Comparison of ENCODE assay signal across 8 cellular contexts in genomic region chrY:2841471-2841893, GRCh38. TPM values are rescaled to one million over a fixed set of nuclear protein-coding genes. Genes with fewer than 3 reads are reported as not detected.
DNase-seq lines count a peak whose midpoint lies in the region; ATAC-seq and TF ChIP-seq lines count a peak whose summit lies in the region.

Gene RPS4Y1, plus strand, starts transcription at chrY:2841602. Its CDS starts 23 bp downstream, at chrY:2841625.

- H3K27ac Mint-ChIP-seq in CD4-positive, CD25-positive, alpha-beta regulatory T cell: peak within 1 kb of the TSS in 1 of 3 donors; percentile 95
- peak within 1 kb of the TSS in 5 of 10 donors; percentile 87 to 98 (median 96) for H3K27ac Mint-ChIP-seq in naive thymus-derived CD8-positive, alpha-beta T cell
- peak within 1 kb of the TSS in 1 of 6 donors; percentile 94 for H3K27ac Mint-ChIP-seq in immature natural killer cell

- peaks cover 0 to 1% (median 0%) of the 10 kb centered on the region in 7 donors for H3K9me3 Mint-ChIP-seq in CD4-positive, CD25-positive, alpha-beta regulatory T cell
- H3K9me3 Mint-ChIP-seq in naive thymus-derived CD8-positive, alpha-beta T cell: no peaks in the 10 kb centered on the region
- H3K9me3 Mint-ChIP-seq in immature natural killer cell: no peaks in the 10 kb centered on the region

- H3K4me3 ChIP-seq in CD4-positive, CD25-positive, alpha-beta regulatory T cell (ENCODE audit: low read depth, low read length): peak within 1 kb of the TSS; percentile 87
- H3K4me3 ChIP-seq in SJSA1 (peak within 1 kb of the TSS; percentile 62), choroid plexus epithelial cell (ENCODE audit: low read depth, low read length) (peak within 1 kb of the TSS; percentile 74)

- POLR2A ChIA-PET in naive thymus-derived CD8-positive, alpha-beta T cell (lab: Charles Lee): interaction anchor here (0.9 kb wide), 2 partner anchors 95 to 141 kb away, joined by 3 read pairs; no protein-coding TSS in a partner anchor

- no peaks in the 10 kb centered on the region for H3K9me3 ChIP-seq in CD4-positive, CD25-positive, alpha-beta regulatory T cell (ENCODE audit: control insufficient read depth in 2 of 2, low read length in 2 of 2)
- H3K9me3 ChIP-seq in SJSA1 (replicated peaks): no peaks in the 10 kb centered on the region

- peaks cover 32% of the 10 kb centered on the region for H3K36me3 ChIP-seq in CD4-positive, CD25-positive, alpha-beta regulatory T cell (ENCODE audit: control insufficient read depth, insufficient read depth, low read length)
- H3K36me3 ChIP-seq in SJSA1: peaks cover 37% of the 10 kb centered on the region

- peak within 1 kb of the TSS in 1 of 4 donors; percentile 94 for H3K4me3 Mint-ChIP-seq in CD4-positive, CD25-positive, alpha-beta regulatory T cell
- H3K4me3 Mint-ChIP-seq in naive thymus-derived CD8-positive, alpha-beta T cell: peak within 1 kb of the TSS in 6 of 10 donors; percentile 87 to 95 (median 94)
- peak within 1 kb of the TSS in 1 of 5 donors; percentile 94 for H3K4me3 Mint-ChIP-seq in immature natural killer cell

- H3K27me3 ChIP-seq in CD4-positive, CD25-positive, alpha-beta regulatory T cell (ENCODE audit: control insufficient read depth, insufficient read depth, low read length): no peaks in the 10 kb centered on the region
- no peaks in the 10 kb centered on the region for H3K27me3 ChIP-seq in SJSA1 (replicated peaks)

- peak; percentile 80 to 92 for ATAC-seq in CD4-positive, CD25-positive, alpha-beta regulatory T cell (ENCODE audit: low read depth in 2 of 2)
- ATAC-seq in HG02642 (IDR thresholded peaks at IDR 0.05; ENCODE audit: poor library complexity, unreplicated experiment): peak; percentile 88
- ATAC-seq in naive thymus-derived CD8-positive, alpha-beta T cell: peak; percentile 91 to 93
- ATAC-seq in GM18907 (IDR thresholded peaks at IDR 0.05; ENCODE audit: unreplicated experiment): no peak

- H3K4me1 Mint-ChIP-seq in CD4-positive, CD25-positive, alpha-beta regulatory T cell: peaks cover 0 to 21% (median 9%) of the 10 kb centered on the region in 4 donors
- H3K4me1 Mint-ChIP-seq in naive thymus-derived CD8-positive, alpha-beta T cell: peaks cover 30 to 56% (median 42%) of the 10 kb centered on the region in 4 donors
- no peaks in the 10 kb centered on the region for H3K4me1 Mint-ChIP-seq in immature natural killer cell

- no peaks in the 10 kb centered on the region for H3K36me3 Mint-ChIP-seq in CD4-positive, CD25-positive, alpha-beta regulatory T cell
- H3K36me3 Mint-ChIP-seq in naive thymus-derived CD8-positive, alpha-beta T cell: peaks cover 0 to 49% (median 9%) of the 10 kb centered on the region in 3 donors
- H3K36me3 Mint-ChIP-seq in immature natural killer cell: peaks cover 0 to 11% (median 0%) of the 10 kb centered on the region in 3 donors

- no peaks in the 10 kb centered on the region for H3K4me1 ChIP-seq in CD4-positive, CD25-positive, alpha-beta regulatory T cell (ENCODE audit: control insufficient read depth, insufficient read depth, low read length, poor library complexity, severe bottlenecking)
- H3K4me1 ChIP-seq in SJSA1 (replicated peaks): no peaks in the 10 kb centered on the region

- peak within 1 kb of the TSS; percentile 60 for H3K27ac ChIP-seq in CD4-positive, CD25-positive, alpha-beta regulatory T cell (ENCODE audit: insufficient read depth, low read length, poor library complexity, severe bottlenecking)
- peak within 1 kb of the TSS; percentile 57 for H3K27ac ChIP-seq in SJSA1

- peak in 1 of 3 donors; percentile 38 for DNase-seq in CD4-positive, CD25-positive, alpha-beta regulatory T cell
- peak; percentile 45 to 73 for DNase-seq in SJSA1 (ENCODE audit: low read depth in 1 of 2, low spot score in 2 of 2)
- DNase-seq in choroid plexus epithelial cell (ENCODE audit: low read depth): peak; percentile 85
- DNase-seq in naive thymus-derived CD8-positive, alpha-beta T cell: peak in 7 of 10 donors; percentile 18 to 74 (median 51)
- no peak for DNase-seq in immature natural killer cell
- no peak for DNase-seq in T-helper 9 cell

- no peak for TF ChIP-seq CTCF in choroid plexus epithelial cell (conservative IDR thresholded peaks at IDR 0.05; ENCODE audit: low read depth, low read length)

- peaks cover 5% of the 10 kb centered on the region for H3K27me3 Mint-ChIP-seq in CD4-positive, CD25-positive, alpha-beta regulatory T cell
- H3K27me3 Mint-ChIP-seq in naive thymus-derived CD8-positive, alpha-beta T cell: peaks cover 0 to 2% (median 0%) of the 10 kb centered on the region in 5 donors
- peaks cover 0 to 11% (median 0%) of the 10 kb centered on the region in 3 donors for H3K27me3 Mint-ChIP-seq in immature natural killer cell (ENCODE audit: low read depth in 3 of 3)

RNA-seq across cellular contexts. Expression of gene RPS4Y1, which starts in this region (rescaled TPM):
- not detected for total RNA-seq in CD4-positive, CD25-positive, alpha-beta regulatory T cell
- 100 to 1,000 TPM in 1 of 4 donors, not detected in 3; 435 TPM for polyA plus RNA-seq in CD4-positive, CD25-positive, alpha-beta regulatory T cell
- 432 and 437 TPM in 2 replicates for total RNA-seq in SJSA1 (2014; rRNA removed; shearing (Covaris generic))
- 100 to 1,000 TPM; 467 to 468 TPM for total RNA-seq in naive thymus-derived CD8-positive, alpha-beta T cell
- not detected for polyA plus RNA-seq in naive thymus-derived CD8-positive, alpha-beta T cell
- not detected for polyA plus RNA-seq in immature natural killer cell

Comparison
In these comparisons a context has a peak if more than half of its experiments do, and no peak if none do; other contexts are left out.
1. DNase-seq: peak in SJSA1 (2 of 2), choroid plexus epithelial cell (single experiment) and naive thymus-derived CD8-positive, alpha-beta T cell (7 of 10); none in immature natural killer cell (0 of 3) and T-helper 9 cell (single experiment).
2. Peak in every context shown above with its lines, with median percentiles within 50 percentile points of each other: H3K4me3 ChIP-seq.